19 cellular contexts compared by ENCODE assay signal in the genomic region with DNA sequence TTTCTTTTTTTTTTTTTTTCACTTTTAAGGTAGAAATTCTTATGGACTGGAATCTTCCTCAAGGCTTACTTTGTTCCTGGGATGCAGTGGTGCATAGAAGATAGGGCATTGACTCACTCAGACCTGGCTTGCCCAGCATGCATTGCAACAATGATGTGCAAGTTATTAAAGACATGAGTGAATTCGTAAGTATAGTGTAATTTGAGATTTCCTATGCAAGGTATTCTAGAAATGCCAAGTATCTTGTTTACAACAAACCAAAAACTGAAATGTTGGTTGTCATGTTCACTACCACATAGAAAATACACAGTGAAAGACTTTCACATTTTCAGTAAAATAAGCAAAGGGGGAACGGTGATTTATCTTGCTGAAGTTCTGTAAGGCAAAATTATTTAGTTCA. TPM values are rescaled to one million over a fixed set of nuclear protein-coding genes. Genes with fewer than 3 reads are reported as not detected.
DNase-seq lines count a peak whose midpoint lies in the region; FAIRE-seq and TF ChIP-seq lines count a peak whose summit lies in the region.
"Had no signal": no experiment of that assay in that cellular context is flagged by ENCODE, and none has a peak within 500 bp of the region (broad histone marks: within the 10 kb centered on the region; RNA-seq: fewer than 3 reads in every experiment).

No MANE protein-coding gene starts in this region.

- H3K9me3 ChIP-seq in Caco-2 (no peaks in the 10 kb centered on the region), prostate gland (no peaks in the 10 kb centered on the region)
- H3K9me3 ChIP-seq: adrenal gland, BLaER1, mucosa of descending colon had no signal

- TF ChIP-seq CTCF in astrocyte of the cerebellum (IDR thresholded peaks at IDR 0.05; ENCODE audit: low read depth, low read length, missing control alignments) (no peak), Caco-2 (IDR thresholded peaks at IDR 0.05; ENCODE audit: insufficient read depth in 1 of 2, low read depth in 1 of 2, low read length in 1 of 2, severe bottlenecking in 1 of 2, unreplicated experiment in 1 of 2) (no peak), prostate gland (IDR thresholded peaks at IDR 0.05) (no peak)

- no peaks in the 10 kb centered on the region for H3K4me1 Mint-ChIP-seq in Caco-2 (ENCODE audit: low read depth, unreplicated experiment)
- H3K4me1 Mint-ChIP-seq: stimulated activated memory B cell treated with anti-CD40 and anti-IgM and Interleukin-4, amounts not matched to agents 10 μg/mL and 1 μg/mL and 100 μg/mL, for 72 hours had no signal

- no peak for TF ChIP-seq POLR2A in prostate gland (IDR thresholded peaks at IDR 0.05)

- H3K27ac ChIP-seq in prostate gland = no peak overlapping the region
- H3K27ac ChIP-seq: adrenal gland, BLaER1, dorsolateral prefrontal cortex had no signal

- 29% methylated on average over 2 of the region's 2 CpGs for WGBS in prostate gland

- CTCF ChIA-PET in Caco-2 (lab: Charles Lee) = no interaction called here

- intact Hi-C loops in Caco-2 (cut with micrococcal nuclease; ENCODE audit: unreplicated experiment) = no loop called here
- intact Hi-C loops in posterior cingulate gyrus (cut with DNase I) = no loop called here
- intact Hi-C loops in prostate gland (cut with DNase I) = no loop called here

- H3K36me3 Mint-ChIP-seq in Caco-2 (ENCODE audit: insufficient read depth, unreplicated experiment) = no peaks in the 10 kb centered on the region
- H3K36me3 Mint-ChIP-seq: stimulated activated memory B cell treated with anti-CD40 and anti-IgM and Interleukin-4, amounts not matched to agents 10 μg/mL and 1 μg/mL and 100 μg/mL, for 72 hours had no signal

- H3K9me3 Mint-ChIP-seq in Caco-2 (ENCODE audit: unreplicated experiment) = no peaks in the 10 kb centered on the region
- H3K9me3 Mint-ChIP-seq: activated T-cell treated with anti-CD3 and anti-CD28 coated beads, Interleukin-2, amount 50 U/mL, for 4 hours; immature natural killer cell had no signal

- in situ Hi-C loops in astrocyte of the cerebellum (cut with HindIII; ENCODE audit: low sequenced_read_pairs) = no loop called here

- peak; percentile 87 for FAIRE-seq in HTR-8/SVneo (lab: Jason Lieb, UNC)
- FAIRE-seq in urothelium cell line (lab: Jason Lieb, UNC) = no peak
- FAIRE-seq: frontal cortex, GM19239 had no signal

- H3K27ac Mint-ChIP-seq in Caco-2 (ENCODE audit: unreplicated experiment) = no peak overlapping the region
- H3K27ac Mint-ChIP-seq: stimulated activated memory B cell treated with anti-CD40 and anti-IgM and Interleukin-4, amounts not matched to agents 10 μg/mL and 1 μg/mL and 100 μg/mL, for 72 hours had no signal

- H3K36me3 ChIP-seq in Caco-2 (ENCODE audit: control insufficient read depth, insufficient read depth, low read length) (no peaks in the 10 kb centered on the region), prostate gland (no peaks in the 10 kb centered on the region)
- H3K36me3 ChIP-seq: adrenal gland, BLaER1 had no signal

- H3K4me3 ChIP-seq in astrocyte of the cerebellum (ENCODE audit: low read depth, low read length) = no peak overlapping the region
- H3K4me3 ChIP-seq in Caco-2 (ENCODE audit: low read depth, low read length) = no peak overlapping the region
- no peak overlapping the region for H3K4me3 ChIP-seq in prostate gland
- H3K4me3 ChIP-seq: adrenal gland, BLaER1, dorsolateral prefrontal cortex, mucosa of descending colon had no signal

- H3K4me3 Mint-ChIP-seq in Caco-2 (ENCODE audit: unreplicated experiment) = no peak overlapping the region
- H3K4me3 Mint-ChIP-seq: activated T-cell treated with anti-CD3 and anti-CD28 coated beads, Interleukin-2, amount 50 U/mL, for 4 hours; stimulated activated memory B cell treated with anti-CD40 and anti-IgM and Interleukin-4, amounts not matched to agents 10 μg/mL and 1 μg/mL and 100 μg/mL, for 72 hours had no signal

- BruUV-seq in Caco-2 (replicated peaks; lab: Mats Ljungman, UMichigan) = no TSS peak

- POLR2A ChIA-PET in Caco-2 (lab: Charles Lee) = no interaction called here

- no peaks in the 10 kb centered on the region for H3K27me3 Mint-ChIP-seq in Caco-2 (ENCODE audit: insufficient read depth, unreplicated experiment)
- H3K27me3 Mint-ChIP-seq: stimulated activated memory B cell treated with anti-CD40 and anti-IgM and Interleukin-4, amounts not matched to agents 10 μg/mL and 1 μg/mL and 100 μg/mL, for 72 hours had no signal

- H3K27me3 ChIP-seq in Caco-2 (replicated peaks; ENCODE audit: control insufficient read depth, insufficient read depth, low read length) = no peaks in the 10 kb centered on the region
- no peaks in the 10 kb centered on the region for H3K27me3 ChIP-seq in prostate gland (replicated peaks; ENCODE audit: insufficient read depth)
- H3K27me3 ChIP-seq: adrenal gland, BLaER1, dorsolateral prefrontal cortex had no signal

- DNase-seq in AG20443 (ENCODE audit: low spot score) = peak; percentile 38
- DNase-seq in HTR-8/SVneo (ENCODE audit: insufficient read length, low spot score) = peak; percentile 65
- peak; percentile 36 for DNase-seq in astrocyte of the cerebellum (ENCODE audit: low read depth)
- DNase-seq in kidney tubule cell (ENCODE audit: low spot score) = peak; percentile 72
- no peak for DNase-seq in Caco-2
- DNase-seq in urothelium cell line (ENCODE audit: low spot score) = no peak
- DNase-seq in posterior cingulate gyrus = no peak
- DNase-seq in prostate gland (ENCODE audit: low spot score) = no peak
- DNase-seq: activated T-cell treated with anti-CD3 and anti-CD28 coated beads, Interleukin-2, amount 50 U/mL, for 4 hours; adrenal gland; dorsolateral prefrontal cortex; immature natural killer cell; Kasumi-1; mucosa of descending colon; T-helper 1 cell had no signal

- H3K4me1 ChIP-seq in Caco-2 (no peaks in the 10 kb centered on the region), prostate gland (replicated peaks) (no peaks in the 10 kb centered on the region)

RNA-seq across cellular contexts. Expression of a gene that starts 56.5 kb away (rescaled TPM):
- total RNA-seq in Caco-2 (2022) (59.8 and 63.5 TPM in 2 replicates), prostate gland (10 to 100 TPM; 35.9 to 62.4 TPM)

Comparison
In these comparisons a context has a peak if more than half of its experiments do, and no peak if none do; other contexts are left out.
1. DNase-seq: peak in AG20443 (single experiment), HTR-8/SVneo (single experiment), astrocyte of the cerebellum (single experiment) and kidney tubule cell (single experiment); none in Caco-2 (0 of 2), urothelium cell line (single experiment), posterior cingulate gyrus (0 of 10) and prostate gland (single experiment).